9 cellular contexts compared by ENCODE assay signal in the genomic region with DNA sequence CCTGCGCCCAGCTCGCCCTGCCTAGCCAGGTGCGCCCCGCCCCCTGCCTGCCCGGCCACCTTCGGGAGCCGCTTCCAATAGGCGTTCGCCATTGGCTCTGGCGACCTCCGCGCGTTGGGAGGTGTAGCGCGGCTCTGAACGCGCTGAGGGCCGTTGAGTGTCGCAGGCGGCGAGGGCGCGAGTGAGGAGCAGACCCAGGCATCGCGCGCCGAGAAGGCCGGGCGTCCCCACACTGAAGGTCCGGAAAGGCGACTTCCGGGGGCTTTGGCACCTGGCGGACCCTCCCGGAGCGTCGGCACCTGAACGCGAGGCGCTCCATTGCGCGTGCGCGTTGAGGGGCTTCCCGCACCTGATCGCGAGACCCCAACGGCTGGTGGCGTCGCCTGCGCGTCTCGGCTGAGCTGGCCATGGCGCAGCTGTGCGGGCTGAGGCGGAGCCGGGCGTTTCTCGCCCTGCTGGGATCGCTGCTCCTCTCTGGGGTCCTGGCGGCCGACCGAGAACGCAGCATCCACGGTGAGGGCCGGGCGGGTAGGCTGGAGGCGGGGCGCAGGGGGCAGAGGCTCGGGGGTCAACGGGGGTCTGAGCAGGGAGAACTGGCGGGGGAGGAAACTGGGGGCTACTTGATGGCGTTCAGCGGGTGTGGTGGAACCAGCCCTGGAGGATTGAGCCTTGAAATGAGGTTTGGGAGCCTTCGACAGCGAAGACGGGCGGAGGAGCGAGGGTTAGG. TPM values are rescaled to one million over a fixed set of nuclear protein-coding genes. Genes with fewer than 3 reads are reported as not detected.
DNase-seq lines count a peak whose midpoint lies in the region; ATAC-seq and TF ChIP-seq lines count a peak whose summit lies in the region.
"Had no signal": no experiment of that assay in that cellular context is flagged by ENCODE, and none has a peak within 500 bp of the region (broad histone marks: within the 10 kb centered on the region; RNA-seq: fewer than 3 reads in every experiment).

A gene with protein sequence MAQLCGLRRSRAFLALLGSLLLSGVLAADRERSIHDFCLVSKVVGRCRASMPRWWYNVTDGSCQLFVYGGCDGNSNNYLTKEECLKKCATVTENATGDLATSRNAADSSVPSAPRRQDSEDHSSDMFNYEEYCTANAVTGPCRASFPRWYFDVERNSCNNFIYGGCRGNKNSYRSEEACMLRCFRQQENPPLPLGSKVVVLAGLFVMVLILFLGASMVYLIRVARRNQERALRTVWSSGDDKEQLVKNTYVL (plus strand): TSS at position 88 of the 727 bp plus-strand sequence. CDS start 320 bp downstream, at position 408.

- H3K4me2 ChIP-seq in DOHH2 (ENCODE audit: low read length) = peak within 1 kb of the TSS; percentile 80

- 7 to 8% methylated on average over 76 to 78 of the region's 78 CpGs for WGBS in lung, 2 donors

- H3K27ac ChIP-seq in DOHH2 (ENCODE audit: low read depth, low read length) (0 out of 2 replicates have a peak within 1 kb of the TSS, but pooled peaks have one; percentile 22), lung (ENCODE audit: low read depth in 1 of 2, low read length in 1 of 2) (peak within 1 kb of the TSS in 1 of 2 donors; percentile 90)
- H3K27ac ChIP-seq: SK-N-MC had no signal

- peaks cover 41 to 59% of the 10 kb centered on the region in 2 donors for H3K4me1 Mint-ChIP-seq in stimulated activated naive B cell treated with anti-CD40 and anti-IgM and Interleukin-4, amounts not matched to agents 10 μg/mL and 1 μg/mL and 100 μg/mL, for 72 hours

- peaks cover 39 to 51% of the 10 kb centered on the region in 2 donors for H3K36me3 Mint-ChIP-seq in stimulated activated naive B cell treated with anti-CD40 and anti-IgM and Interleukin-4, amounts not matched to agents 10 μg/mL and 1 μg/mL and 100 μg/mL, for 72 hours

- DNase-seq in dermis blood vessel endothelial cell = no peak
- DNase-seq in lung (ENCODE audit: low spot score) = peak; percentile 42
- DNase-seq in stimulated activated naive B cell treated with anti-CD40 and anti-IgM and Interleukin-4, amounts not matched to agents 10 μg/mL and 1 μg/mL and 100 μg/mL, for 72 hours = no peak
- DNase-seq in putamen (ENCODE audit: low spot score) = no peak
- DNase-seq in inferior parietal cortex (ENCODE audit: extremely low spot score) = no peak

- ATAC-seq in HG03196 (IDR thresholded peaks at IDR 0.05; ENCODE audit: unreplicated experiment) (peak; percentile 32), lung (ENCODE audit: insufficient read depth, low FRiP score) (peak; percentile 5)
- ATAC-seq in stimulated activated naive B cell treated with anti-CD40 and anti-IgM and Interleukin-4, amounts not matched to agents 10 μg/mL and 1 μg/mL and 100 μg/mL, for 72 hours (replicated peaks) = peak; percentile 45 to 47

- peak within 1 kb of the TSS; percentile 93 to 95 for H3K4me3 Mint-ChIP-seq in stimulated activated naive B cell treated with anti-CD40 and anti-IgM and Interleukin-4, amounts not matched to agents 10 μg/mL and 1 μg/mL and 100 μg/mL, for 72 hours

- H3K9me3 Mint-ChIP-seq in stimulated activated naive B cell treated with anti-CD40 and anti-IgM and Interleukin-4, amounts not matched to agents 10 μg/mL and 1 μg/mL and 100 μg/mL, for 72 hours = no peaks in the 10 kb centered on the region

- H3K9me3 ChIP-seq in DOHH2 (ENCODE audit: control insufficient read depth, insufficient read depth, low read length) (no peaks in the 10 kb centered on the region), lung (ENCODE audit: control insufficient read depth in 2 of 2, insufficient read depth in 1 of 2, low read length in 1 of 2) (no peaks in the 10 kb centered on the region)

- H3K27me3 Mint-ChIP-seq in stimulated activated naive B cell treated with anti-CD40 and anti-IgM and Interleukin-4, amounts not matched to agents 10 μg/mL and 1 μg/mL and 100 μg/mL, for 72 hours = no peaks in the 10 kb centered on the region

- no peaks in the 10 kb centered on the region for H3K79me2 ChIP-seq in DOHH2 (ENCODE audit: control insufficient read depth, low read length)

- H3K27me3 ChIP-seq in DOHH2 (ENCODE audit: control insufficient read depth, low read length) (peaks cover 5% of the 10 kb centered on the region), lung (ENCODE audit: control insufficient read depth, insufficient read depth) (no peaks in the 10 kb centered on the region)

- H4K20me1 ChIP-seq in DOHH2 (ENCODE audit: control insufficient read depth, insufficient read depth, low read depth, low read length) = no peaks in the 10 kb centered on the region

- intact Hi-C loops in T-helper 2 cell treated with Interferon-gamma antibody and Interleukin-4, amounts not matched to agents 100 ng/mL and 5 ng/mL, for 36 hours (cut with micrococcal nuclease) = loop anchor here (1.0 to 5.0 kb wide), 4 partner anchors 8 to 357 kb away; a partner anchor contains a TSS

- TF ChIP-seq CTCF in DOHH2 (IDR thresholded peaks at IDR 0.05; ENCODE audit: low read depth, low read length, poor library complexity, severe bottlenecking) (no peak), lung (IDR thresholded peaks at IDR 0.05; ENCODE audit: control extremely low read depth, extremely low read depth) (no peak)

- H3K4me1 ChIP-seq in DOHH2 (ENCODE audit: control insufficient read depth, low read length) (peaks cover 24% of the 10 kb centered on the region), lung (ENCODE audit: control insufficient read depth in 2 of 2, insufficient read depth in 2 of 2, low read length in 2 of 2) (peaks cover 0 to 7% of the 10 kb centered on the region in 2 donors)

- no peaks in the 10 kb centered on the region for H3K36me3 ChIP-seq in DOHH2 (ENCODE audit: control insufficient read depth, low read length)
- no peaks in the 10 kb centered on the region for H3K36me3 ChIP-seq in lung (ENCODE audit: control insufficient read depth in 2 of 2, insufficient read depth in 2 of 2, low read length in 2 of 2)

- H3K4me3 ChIP-seq in DOHH2 (ENCODE audit: low read length) = peak within 1 kb of the TSS; percentile 80
- H3K4me3 ChIP-seq in lung = peak within 1 kb of the TSS; percentile 47
- H3K4me3 ChIP-seq: SK-N-MC had no signal

- H3K9me2 ChIP-seq in DOHH2 (replicated peaks; ENCODE audit: control insufficient read depth, low read length) = no peaks in the 10 kb centered on the region

- peaks cover 6% of the 10 kb centered on the region for H3F3A ChIP-seq in DOHH2 (ENCODE audit: control insufficient read depth, insufficient read depth)

- peak within 1 kb of the TSS; percentile 99 for H3K27ac Mint-ChIP-seq in stimulated activated naive B cell treated with anti-CD40 and anti-IgM and Interleukin-4, amounts not matched to agents 10 μg/mL and 1 μg/mL and 100 μg/mL, for 72 hours

RNA-seq across cellular contexts. Expression of the gene that starts here (rescaled TPM):
- 71.0 and 71.3 TPM in 2 replicates for total RNA-seq in T-helper 2 cell treated with Interferon-gamma antibody and Interleukin-4, amounts not matched to agents 100 ng/mL and 5 ng/mL, for 36 hours
- total RNA-seq in dermis blood vessel endothelial cell = 25.9 and 34.5 TPM in 2 replicates
- total RNA-seq in lung = 100 to 1,000 TPM; 145 to 240 TPM
- polyA plus RNA-seq in lung = 100 to 1,000 TPM; 255 to 259 TPM
